9 cellular contexts compared by ENCODE assay signal in genomic region chr2:136305517-136306192, GRCh38.
A peak's percentile ranks its signal among the peaks of the same experiment; 100 is the strongest.
DNase-seq lines count a peak whose midpoint lies in the region; ATAC-seq, FAIRE-seq and TF ChIP-seq lines count a peak whose summit lies in the region.
"Had no signal": no experiment of that assay in that cellular context is flagged by ENCODE, and none has a peak within 500 bp of the region (broad histone marks: within the 10 kb centered on the region; RNA-seq: fewer than 3 reads in every experiment).

No MANE protein-coding gene starts in this region.

- H3K27ac ChIP-seq in suprapubic skin (no peak overlapping the region), kidney (ENCODE audit: low read depth in 2 of 2, low read length in 2 of 2) (no peak overlapping the region)

- intact Hi-C loops in kidney (cut with DNase I) = no loop called here

- H3K36me3 Mint-ChIP-seq in T-helper 17 cell (ENCODE audit: low read depth) = no peaks in the 10 kb centered on the region

- no peak for FAIRE-seq in kidney (lab: Jason Lieb, UNC)
- FAIRE-seq: endothelial cell of umbilical vein had no signal

- peaks cover 3% of the 10 kb centered on the region for H3K27me3 ChIP-seq in suprapubic skin

- no peak for TF ChIP-seq EP300 in suprapubic skin (IDR thresholded peaks at IDR 0.05)

- TF ChIP-seq CTCF in suprapubic skin (IDR thresholded peaks at IDR 0.05) (no peak), kidney (IDR thresholded peaks at IDR 0.05; ENCODE audit: borderline replicate concordance, extremely low read depth, insufficient read depth) (no peak)

- H3K36me3 ChIP-seq in suprapubic skin (no peaks in the 10 kb centered on the region), kidney (ENCODE audit: control insufficient read depth in 1 of 2, insufficient read depth in 2 of 2, low read length in 2 of 2) (no peaks in the 10 kb centered on the region)

- DNase-seq in T-helper 17 cell = no peak
- peak; percentile 79 for DNase-seq in cerebellum (ENCODE audit: low spot score)
- DNase-seq in suprapubic skin (ENCODE audit: low spot score in 2 of 2) = no peak
- DNase-seq in kidney = no peak
- no peak for DNase-seq in NCI-H1436 treated with DMSO at 0.1 percent for 48 hours (lab: John Stamatoyannopoulos, UW)

- TF ChIP-seq POLR2A in suprapubic skin (IDR thresholded peaks at IDR 0.05) = no peak

- no peak overlapping the region for H3K4me3 Mint-ChIP-seq in T-helper 17 cell

- no peak overlapping the region for H3K9ac ChIP-seq in kidney (ENCODE audit: low read length in 2 of 2)

- H3K9me3 ChIP-seq in T-helper 17 cell (ENCODE audit: control insufficient read depth, low read length, poor library complexity, severe bottlenecking) = no peaks in the 10 kb centered on the region
- no peaks in the 10 kb centered on the region for H3K9me3 ChIP-seq in suprapubic skin
- H3K9me3 ChIP-seq in kidney (ENCODE audit: control insufficient read depth in 1 of 2, low read length in 2 of 2) = no peaks in the 10 kb centered on the region

- peaks cover 8% of the 10 kb centered on the region for H3K4me1 Mint-ChIP-seq in T-helper 17 cell

- H3K4me1 ChIP-seq in suprapubic skin = no peaks in the 10 kb centered on the region
- H3K4me1 ChIP-seq in kidney (ENCODE audit: control insufficient read depth in 1 of 2, insufficient read depth in 1 of 2, low read depth in 1 of 2, low read length in 2 of 2) = no peaks in the 10 kb centered on the region

- H3K27ac Mint-ChIP-seq in T-helper 17 cell = peak overlapping the region; percentile 51

- WGBS in suprapubic skin = 92% methylated on average over 6 of the region's 7 CpGs

- H3K27me3 Mint-ChIP-seq in T-helper 17 cell = peaks cover 11% of the 10 kb centered on the region

- ATAC-seq in GM19023 (IDR thresholded peaks at IDR 0.05; ENCODE audit: unreplicated experiment) (peak; percentile 93), HG03060 (IDR thresholded peaks at IDR 0.05; ENCODE audit: low read depth, unreplicated experiment) (peak; percentile 82), T-helper 17 cell (peak; percentile 86), esophagus mucosa (no peak)

- H3K4me3 ChIP-seq in suprapubic skin (no peak overlapping the region), kidney (ENCODE audit: low read length in 2 of 2) (no peak overlapping the region)
